14 cellular contexts compared by ENCODE assay signal in the genomic region with DNA sequence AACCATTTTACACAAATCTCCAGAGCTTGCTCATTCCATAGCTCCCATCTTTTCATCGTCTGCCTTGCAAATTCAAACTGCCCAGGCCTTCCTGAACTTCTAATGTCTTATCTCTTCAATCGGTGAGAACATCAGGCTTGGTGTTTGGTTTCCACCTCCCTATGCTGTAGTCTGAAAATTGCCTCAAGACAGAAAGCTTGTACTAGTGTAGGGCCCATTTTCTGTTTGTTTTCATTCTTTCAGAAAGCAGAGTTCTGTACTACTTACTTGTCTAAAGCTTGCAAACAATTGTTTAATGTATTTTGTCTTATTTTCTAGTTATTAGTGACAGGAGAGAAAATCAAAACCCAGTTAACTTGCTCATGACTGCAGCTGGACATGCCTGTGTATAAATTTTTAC. TPM values are rescaled to one million over a fixed set of nuclear protein-coding genes. Genes with fewer than 3 reads are reported as not detected.
DNase-seq lines count a peak whose midpoint lies in the region; ATAC-seq and TF ChIP-seq lines count a peak whose summit lies in the region.
"Had no signal": no experiment of that assay in that cellular context is flagged by ENCODE, and none has a peak within 500 bp of the region (broad histone marks: within the 10 kb centered on the region; RNA-seq: fewer than 3 reads in every experiment).

No MANE protein-coding gene starts in this region.

- whole genome bisulfite sequencing in smooth muscle cell (ENCODE audit: low lambda C conversion rate): 38% methylated on average over 2 of the region's 2 CpGs
- 76 to 80% (median 77%) methylated on average over 2 of the region's 2 CpGs for WGBS in psoas muscle, 3 donors
- WGBS in heart left ventricle, 4 donors: 44 to 54% (median 48%) methylated on average over 2 of the region's 2 CpGs

- H4K20me1 ChIP-seq in fibroblast of lung (ENCODE audit: control insufficient read depth, extremely low read depth, insufficient read depth, low read length): no peaks in the 10 kb centered on the region
- no peaks in the 10 kb centered on the region for H4K20me1 ChIP-seq in smooth muscle cell (ENCODE audit: low read depth)

- no peaks in the 10 kb centered on the region for H3K4me1 ChIP-seq in fibroblast of lung (ENCODE audit: control insufficient read depth, extremely low read depth, insufficient read depth, low read length)
- no peaks in the 10 kb centered on the region for H3K4me1 ChIP-seq in smooth muscle cell (ENCODE audit: low read depth)
- H3K4me1 ChIP-seq in psoas muscle: no peaks in the 10 kb centered on the region
- H3K4me1 ChIP-seq in heart left ventricle: peaks cover 0 to 14% (median 0%) of the 10 kb centered on the region in 12 donors

- DNase-seq in DMS 273 treated with DMSO at 0.1 percent for 48 hours (lab: John Stamatoyannopoulos, UW) (peak; percentile 46), LNCaP clone FGC (ENCODE audit: low read depth) (peak; percentile 18), fibroblast of lung (ENCODE audit: low read depth in 2 of 2) (no peak), smooth muscle cell (lab: John Stamatoyannopoulos, UW; ENCODE audit: unreplicated experiment) (no peak), psoas muscle (no peak), heart left ventricle (no peak)
- DNase-seq: CD4-positive, alpha-beta memory T cell; NCI-H1417 treated with DMSO at 0.1 percent for 48 hours; NCI-H2029; NCI-H524 had no signal

- TF ChIP-seq CTCF in LNCaP clone FGC (IDR thresholded peaks at IDR 0.05; ENCODE audit: control insufficient read depth, extremely low read depth, insufficient read depth): no peak
- TF ChIP-seq CTCF in fibroblast of lung (conservative IDR thresholded peaks at IDR 0.05 in 1 of 2, IDR thresholded peaks at IDR 0.05 in 1 of 2; ENCODE audit: low read depth in 1 of 2, low read length in 2 of 2): no peak
- TF ChIP-seq CTCF in smooth muscle cell (IDR thresholded peaks at IDR 0.05; ENCODE audit: borderline replicate concordance, insufficient read depth, poor library complexity, severe bottlenecking): no peak
- no peak for TF ChIP-seq CTCF in psoas muscle (IDR thresholded peaks at IDR 0.05)
- no peak for TF ChIP-seq CTCF in heart left ventricle (IDR thresholded peaks at IDR 0.05)

- no peak overlapping the region for H3K4me2 ChIP-seq in fibroblast of lung (ENCODE audit: extremely low read depth, insufficient read depth, low read length)
- no peak overlapping the region for H3K4me2 ChIP-seq in smooth muscle cell
- H3K4me2 ChIP-seq: KMS-11 had no signal

- intact Hi-C loops in psoas muscle (cut with DNase I) (no loop called here), heart left ventricle (cut with DNase I) (no loop called here)

- TF ChIP-seq POLR2A in heart left ventricle (IDR thresholded peaks at IDR 0.05): no peak

- H3K9ac ChIP-seq in fibroblast of lung (ENCODE audit: insufficient read depth, low read length) (no peak overlapping the region), smooth muscle cell (ENCODE audit: low read depth) (no peak overlapping the region)
- H3K9ac ChIP-seq: KMS-11 had no signal

- ATAC-seq in psoas muscle (no peak), HG02678 (IDR thresholded peaks at IDR 0.05; ENCODE audit: unreplicated experiment) (no peak), heart left ventricle (no peak)
- ATAC-seq: HepG2 had no signal

- H3K27me3 ChIP-seq in fibroblast of lung (ENCODE audit: control insufficient read depth, insufficient read depth, low read length) (no peaks in the 10 kb centered on the region), smooth muscle cell (ENCODE audit: low read depth) (no peaks in the 10 kb centered on the region), psoas muscle (ENCODE audit: insufficient read depth in 3 of 3, low read length in 2 of 3) (no peaks in the 10 kb centered on the region), heart left ventricle (no peaks in the 10 kb centered on the region)

- H3K27ac ChIP-seq in fibroblast of lung (ENCODE audit: insufficient read depth, low read length) (no peak overlapping the region), smooth muscle cell (ENCODE audit: low read depth) (no peak overlapping the region), psoas muscle (no peak overlapping the region), heart left ventricle (no peak overlapping the region)
- H3K27ac ChIP-seq: KMS-11 had no signal

- H3K79me2 ChIP-seq in fibroblast of lung (ENCODE audit: control insufficient read depth, insufficient read depth, low read length) (no peaks in the 10 kb centered on the region), smooth muscle cell (ENCODE audit: low read depth) (no peaks in the 10 kb centered on the region)

- no peaks in the 10 kb centered on the region for H3F3A ChIP-seq in smooth muscle cell (ENCODE audit: low read depth)

- H2AFZ ChIP-seq in fibroblast of lung (ENCODE audit: low read length) (peak overlapping the region; percentile 5), smooth muscle cell (ENCODE audit: low read depth) (peak overlapping the region; percentile 23)

- no peaks in the 10 kb centered on the region for H3K9me3 ChIP-seq in fibroblast of lung (ENCODE audit: control insufficient read depth, insufficient read depth, low read depth, low read length)
- H3K9me3 ChIP-seq in smooth muscle cell (replicated peaks; ENCODE audit: low read depth): no peaks in the 10 kb centered on the region
- H3K9me3 ChIP-seq in psoas muscle: no peaks in the 10 kb centered on the region
- H3K9me3 ChIP-seq in heart left ventricle: no peaks in the 10 kb centered on the region

- H3K36me3 ChIP-seq in fibroblast of lung (ENCODE audit: control insufficient read depth, insufficient read depth, low read length): no peaks in the 10 kb centered on the region
- H3K36me3 ChIP-seq in smooth muscle cell (ENCODE audit: low read depth): no peaks in the 10 kb centered on the region
- H3K36me3 ChIP-seq in psoas muscle (ENCODE audit: insufficient read depth in 1 of 2, low read depth in 1 of 2): no peaks in the 10 kb centered on the region
- no peaks in the 10 kb centered on the region for H3K36me3 ChIP-seq in heart left ventricle

- no peak overlapping the region for H3K4me3 ChIP-seq in LNCaP clone FGC (ENCODE audit: low read depth, low read length)
- no peak overlapping the region for H3K4me3 ChIP-seq in fibroblast of lung (replicated peaks in 1 of 4; ENCODE audit: control extremely low read depth in 1 of 4, insufficient read depth in 1 of 4, low read depth in 3 of 4, low read length in 4 of 4)
- H3K4me3 ChIP-seq in smooth muscle cell: no peak overlapping the region
- H3K4me3 ChIP-seq in psoas muscle: no peak overlapping the region
- no peak overlapping the region for H3K4me3 ChIP-seq in heart left ventricle

RNA-seq across cellular contexts. Expression of a gene that starts 16.8 kb away (rescaled TPM):
- under 0.01 TPM in 2 replicates for total RNA-seq in fibroblast of lung
- not detected in 2 replicates for polyA plus RNA-seq in fibroblast of lung
- polyA plus RNA-seq in fibroblast of lung (2012): not detected in 2 replicates
- polyA minus RNA-seq in fibroblast of lung (ENCODE audit: low replicate concordance): not detected in 2 replicates
- 5.2 TPM in 2 replicates for total RNA-seq in smooth muscle cell
- 0.80 and 1.6 TPM in 2 replicates for polyA plus RNA-seq in smooth muscle cell
- total RNA-seq in psoas muscle: under 1 TPM; 0.04 to 0.34 (median 0.14) TPM
- polyA plus RNA-seq in psoas muscle: under 1 TPM in 2 of 3 donors, not detected in 1; 0.03 to 0.06 TPM
- 1 to 10 TPM in 8 of 9 donors, under 1 TPM in 1; 0.89 to 4.8 (median 4.2) TPM for total RNA-seq in heart left ventricle
- 1 to 10 TPM; 1.8 to 2.0 TPM for polyA plus RNA-seq in heart left ventricle
- total RNA-seq: OCI-LY7 had no signal

Comparison
In these comparisons a context has a peak if more than half of its experiments do, and no peak if none do; other contexts are left out.
1. DNase-seq: peak in DMS 273 treated with DMSO at 0.1 percent for 48 hours (single experiment) and LNCaP clone FGC (single experiment); none in fibroblast of lung (0 of 2), smooth muscle cell (single experiment), psoas muscle (0 of 2) and heart left ventricle (0 of 5).